Comparison of ENCODE assay signal across 1 cellular context in the genomic region with DNA sequence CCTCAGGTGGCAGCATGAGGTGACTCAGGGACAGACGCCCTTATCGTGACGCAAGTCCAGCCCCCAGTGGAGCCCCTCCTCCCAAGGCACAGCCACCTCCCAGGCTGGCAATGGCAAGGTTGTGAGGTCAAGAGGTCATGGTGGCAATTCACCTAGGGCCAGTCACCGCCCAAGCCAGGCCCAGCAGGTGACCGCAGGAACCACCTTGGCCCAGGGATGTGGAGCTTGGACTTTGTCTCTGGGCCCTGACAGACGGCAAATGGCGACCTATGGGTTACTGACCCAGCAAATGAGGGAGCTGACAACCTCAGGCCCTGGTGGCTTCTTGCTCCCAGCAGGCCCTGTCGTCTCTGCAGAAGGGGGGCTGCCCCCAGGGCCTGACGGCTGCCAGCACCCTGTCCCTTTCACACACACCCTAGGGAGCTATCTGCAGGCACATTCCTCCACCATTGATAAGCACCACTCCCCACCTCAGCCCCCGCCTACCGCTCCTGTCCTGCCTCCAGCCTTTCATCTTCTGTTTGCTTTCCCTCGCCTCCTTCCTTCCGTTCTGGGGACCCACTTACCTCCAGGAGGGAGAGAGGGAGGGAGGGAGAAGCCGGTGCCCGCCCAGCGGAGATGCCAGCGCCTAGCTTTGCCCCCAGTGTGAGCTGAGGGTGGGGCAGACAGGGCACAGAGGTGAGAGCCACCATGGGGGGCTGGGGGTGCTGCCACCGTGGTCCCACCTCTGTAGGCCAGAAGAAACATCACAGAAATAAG.
TF ChIP-seq lines count a peak whose summit lies in the region.

No MANE protein-coding gene starts in this region.

TF ChIP-seq in HepG2, 621 proteins besides CTCF, POLR2A, EP300 and RAD21 (continued from another document and continues in another):
- TF ChIP-seq, protein P1, sequence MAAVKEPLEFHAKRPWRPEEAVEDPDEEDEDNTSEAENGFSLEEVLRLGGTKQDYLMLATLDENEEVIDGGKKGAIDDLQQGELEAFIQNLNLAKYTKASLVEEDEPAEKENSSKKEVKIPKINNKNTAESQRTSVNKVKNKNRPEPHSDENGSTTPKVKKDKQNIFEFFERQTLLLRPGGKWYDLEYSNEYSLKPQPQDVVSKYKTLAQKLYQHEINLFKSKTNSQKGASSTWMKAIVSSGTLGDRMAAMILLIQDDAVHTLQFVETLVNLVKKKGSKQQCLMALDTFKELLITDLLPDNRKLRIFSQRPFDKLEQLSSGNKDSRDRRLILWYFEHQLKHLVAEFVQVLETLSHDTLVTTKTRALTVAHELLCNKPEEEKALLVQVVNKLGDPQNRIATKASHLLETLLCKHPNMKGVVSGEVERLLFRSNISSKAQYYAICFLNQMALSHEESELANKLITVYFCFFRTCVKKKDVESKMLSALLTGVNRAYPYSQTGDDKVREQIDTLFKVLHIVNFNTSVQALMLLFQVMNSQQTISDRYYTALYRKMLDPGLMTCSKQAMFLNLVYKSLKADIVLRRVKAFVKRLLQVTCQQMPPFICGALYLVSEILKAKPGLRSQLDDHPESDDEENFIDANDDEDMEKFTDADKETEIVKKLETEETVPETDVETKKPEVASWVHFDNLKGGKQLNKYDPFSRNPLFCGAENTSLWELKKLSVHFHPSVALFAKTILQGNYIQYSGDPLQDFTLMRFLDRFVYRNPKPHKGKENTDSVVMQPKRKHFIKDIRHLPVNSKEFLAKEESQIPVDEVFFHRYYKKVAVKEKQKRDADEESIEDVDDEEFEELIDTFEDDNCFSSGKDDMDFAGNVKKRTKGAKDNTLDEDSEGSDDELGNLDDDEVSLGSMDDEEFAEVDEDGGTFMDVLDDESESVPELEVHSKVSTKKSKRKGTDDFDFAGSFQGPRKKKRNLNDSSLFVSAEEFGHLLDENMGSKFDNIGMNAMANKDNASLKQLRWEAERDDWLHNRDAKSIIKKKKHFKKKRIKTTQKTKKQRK (IDR thresholded peaks at IDR 0.05; ENCODE audit: low read length) = no peak
- peak; percentile 60; the same call in 1 of the 2 replicates for TF ChIP-seq ZBTB20 (CRISPR knock-in tag; IDR thresholded peaks at IDR 0.05; ENCODE audit: borderline replicate concordance, low read depth)
- 0 out of 2 replicates have a peak, but pooled peaks have one; percentile 33 for TF ChIP-seq ZNF556 (CRISPR knock-in tag; IDR thresholded peaks at IDR 0.05; ENCODE audit: borderline replicate concordance)
- no peak for TF ChIP-seq FOXA1 (IDR thresholded peaks at IDR 0.05)
- peak; percentile 94 for TF ChIP-seq FOXA1 (CRISPR knock-in tag; IDR thresholded peaks at IDR 0.05)
- 0 out of 2 replicates have a peak, but pooled peaks have one; percentile 25 for TF ChIP-seq CEBPB (IDR thresholded peaks at IDR 0.05; ENCODE audit: borderline replicate concordance, low read depth, low read length)
- TF ChIP-seq ZNF350 (CRISPR knock-in tag; IDR thresholded peaks at IDR 0.05; ENCODE audit: borderline replicate concordance, low read depth) = peak; percentile 74
- peak; percentile 77 for TF ChIP-seq ZKSCAN8 (CRISPR knock-in tag; IDR thresholded peaks at IDR 0.05; ENCODE audit: borderline replicate concordance)
- peak; percentile 88 for TF ChIP-seq JUNB (CRISPR knock-in tag; IDR thresholded peaks at IDR 0.05; ENCODE audit: borderline replicate concordance)
- TF ChIP-seq, protein P2, sequence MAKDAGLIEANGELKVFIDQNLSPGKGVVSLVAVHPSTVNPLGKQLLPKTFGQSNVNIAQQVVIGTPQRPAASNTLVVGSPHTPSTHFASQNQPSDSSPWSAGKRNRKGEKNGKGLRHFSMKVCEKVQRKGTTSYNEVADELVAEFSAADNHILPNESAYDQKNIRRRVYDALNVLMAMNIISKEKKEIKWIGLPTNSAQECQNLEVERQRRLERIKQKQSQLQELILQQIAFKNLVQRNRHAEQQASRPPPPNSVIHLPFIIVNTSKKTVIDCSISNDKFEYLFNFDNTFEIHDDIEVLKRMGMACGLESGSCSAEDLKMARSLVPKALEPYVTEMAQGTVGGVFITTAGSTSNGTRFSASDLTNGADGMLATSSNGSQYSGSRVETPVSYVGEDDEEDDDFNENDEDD (CRISPR knock-in tag; IDR thresholded peaks at IDR 0.05; ENCODE audit: borderline replicate concordance) = peak; percentile 41; the same call in 1 of the 2 replicates
- peak; percentile 88; the same call in 1 of the 2 replicates for TF ChIP-seq MEIS2 (CRISPR knock-in tag; IDR thresholded peaks at IDR 0.05)
- TF ChIP-seq, protein P3, sequence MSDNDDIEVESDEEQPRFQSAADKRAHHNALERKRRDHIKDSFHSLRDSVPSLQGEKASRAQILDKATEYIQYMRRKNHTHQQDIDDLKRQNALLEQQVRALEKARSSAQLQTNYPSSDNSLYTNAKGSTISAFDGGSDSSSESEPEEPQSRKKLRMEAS (IDR thresholded peaks at IDR 0.05) = no peak; the same call in 1 of the 2 replicates
- TF ChIP-seq ISX (CRISPR knock-in tag; conservative IDR thresholded peaks at IDR 0.05) = no peak
- peak; percentile 79; the same call in 1 of the 2 replicates for TF ChIP-seq HOXA5 (CRISPR knock-in tag; IDR thresholded peaks at IDR 0.05)
- TF ChIP-seq, protein P4, sequence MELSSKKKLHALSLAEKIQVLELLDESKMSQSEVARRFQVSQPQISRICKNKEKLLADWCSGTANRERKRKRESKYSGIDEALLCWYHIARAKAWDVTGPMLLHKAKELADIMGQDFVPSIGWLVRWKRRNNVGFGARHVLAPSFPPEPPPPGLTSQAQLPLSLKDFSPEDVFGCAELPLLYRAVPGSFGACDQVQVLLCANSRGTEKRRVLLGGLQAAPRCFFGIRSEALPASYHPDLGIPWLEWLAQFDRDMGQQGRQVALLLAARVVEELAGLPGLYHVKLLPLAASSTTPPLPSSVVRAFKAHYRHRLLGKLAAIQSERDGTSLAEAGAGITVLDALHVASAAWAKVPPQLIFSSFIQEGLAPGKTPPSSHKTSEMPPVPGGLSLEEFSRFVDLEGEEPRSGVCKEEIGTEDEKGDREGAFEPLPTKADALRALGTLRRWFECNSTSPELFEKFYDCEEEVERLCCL (CRISPR knock-in tag; IDR thresholded peaks at IDR 0.05; ENCODE audit: borderline replicate concordance) = no peak
- TF ChIP-seq TEAD3 (CRISPR knock-in tag; optimal IDR thresholded peaks at IDR 0.05; ENCODE audit: borderline replicate concordance) = peak; percentile 98
- peak; percentile 10; the same call in 1 of the 2 replicates for TF ChIP-seq SIN3A (IDR thresholded peaks at IDR 0.05; ENCODE audit: borderline replicate concordance, low read depth, low read length)
- TF ChIP-seq ZNF781 (CRISPR knock-in tag; IDR thresholded peaks at IDR 0.05; ENCODE audit: borderline replicate concordance, not compliant biosample characterization) = no peak
- TF ChIP-seq ARNTL (CRISPR knock-in tag; IDR thresholded peaks at IDR 0.05) = peak; percentile 84
- TF ChIP-seq KAT8 (CRISPR knock-in tag; IDR thresholded peaks at IDR 0.05) = peak; percentile 78
- 0 out of 2 replicates have a peak, but pooled peaks have one; percentile 72 for TF ChIP-seq DNMT3B (CRISPR knock-in tag; conservative IDR thresholded peaks at IDR 0.05)
- TF ChIP-seq, protein P5, sequence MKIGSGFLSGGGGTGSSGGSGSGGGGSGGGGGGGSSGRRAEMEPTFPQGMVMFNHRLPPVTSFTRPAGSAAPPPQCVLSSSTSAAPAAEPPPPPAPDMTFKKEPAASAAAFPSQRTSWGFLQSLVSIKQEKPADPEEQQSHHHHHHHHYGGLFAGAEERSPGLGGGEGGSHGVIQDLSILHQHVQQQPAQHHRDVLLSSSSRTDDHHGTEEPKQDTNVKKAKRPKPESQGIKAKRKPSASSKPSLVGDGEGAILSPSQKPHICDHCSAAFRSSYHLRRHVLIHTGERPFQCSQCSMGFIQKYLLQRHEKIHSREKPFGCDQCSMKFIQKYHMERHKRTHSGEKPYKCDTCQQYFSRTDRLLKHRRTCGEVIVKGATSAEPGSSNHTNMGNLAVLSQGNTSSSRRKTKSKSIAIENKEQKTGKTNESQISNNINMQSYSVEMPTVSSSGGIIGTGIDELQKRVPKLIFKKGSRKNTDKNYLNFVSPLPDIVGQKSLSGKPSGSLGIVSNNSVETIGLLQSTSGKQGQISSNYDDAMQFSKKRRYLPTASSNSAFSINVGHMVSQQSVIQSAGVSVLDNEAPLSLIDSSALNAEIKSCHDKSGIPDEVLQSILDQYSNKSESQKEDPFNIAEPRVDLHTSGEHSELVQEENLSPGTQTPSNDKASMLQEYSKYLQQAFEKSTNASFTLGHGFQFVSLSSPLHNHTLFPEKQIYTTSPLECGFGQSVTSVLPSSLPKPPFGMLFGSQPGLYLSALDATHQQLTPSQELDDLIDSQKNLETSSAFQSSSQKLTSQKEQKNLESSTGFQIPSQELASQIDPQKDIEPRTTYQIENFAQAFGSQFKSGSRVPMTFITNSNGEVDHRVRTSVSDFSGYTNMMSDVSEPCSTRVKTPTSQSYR (CRISPR knock-in tag; IDR thresholded peaks at IDR 0.05; ENCODE audit: borderline replicate concordance) = peak; percentile 78; the same call in 1 of the 2 replicates
- TF ChIP-seq MIXL1 (CRISPR knock-in tag; IDR thresholded peaks at IDR 0.05) = peak; percentile 81
- TF ChIP-seq NR2F1 (CRISPR knock-in tag; IDR thresholded peaks at IDR 0.05) = peak; percentile 83 to 85
- peak; percentile 86 for TF ChIP-seq HNF4A (CRISPR knock-in tag; IDR thresholded peaks at IDR 0.05)
- no peak for TF ChIP-seq PCBP1 (IDR thresholded peaks at IDR 0.05; ENCODE audit: borderline replicate concordance, low read depth, low read length)
- peak; percentile 83; the same call in 1 of the 2 replicates for TF ChIP-seq PITX1 (CRISPR knock-in tag; IDR thresholded peaks at IDR 0.05)
- peak; percentile 85 for TF ChIP-seq SOX5 (CRISPR knock-in tag; IDR thresholded peaks at IDR 0.05; ENCODE audit: borderline replicate concordance)
- peak; percentile 100 for TF ChIP-seq ETV5 (CRISPR knock-in tag; IDR thresholded peaks at IDR 0.05; ENCODE audit: borderline replicate concordance)
- TF ChIP-seq, protein P6, sequence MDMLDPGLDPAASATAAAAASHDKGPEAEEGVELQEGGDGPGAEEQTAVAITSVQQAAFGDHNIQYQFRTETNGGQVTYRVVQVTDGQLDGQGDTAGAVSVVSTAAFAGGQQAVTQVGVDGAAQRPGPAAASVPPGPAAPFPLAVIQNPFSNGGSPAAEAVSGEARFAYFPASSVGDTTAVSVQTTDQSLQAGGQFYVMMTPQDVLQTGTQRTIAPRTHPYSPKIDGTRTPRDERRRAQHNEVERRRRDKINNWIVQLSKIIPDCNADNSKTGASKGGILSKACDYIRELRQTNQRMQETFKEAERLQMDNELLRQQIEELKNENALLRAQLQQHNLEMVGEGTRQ (IDR thresholded peaks at IDR 0.05; ENCODE audit: low read depth, low read length) = no peak
- TF ChIP-seq, protein P6 (CRISPR knock-in tag; IDR thresholded peaks at IDR 0.05; ENCODE audit: borderline replicate concordance) = no peak
- TF ChIP-seq ZNF557 (CRISPR knock-in tag; IDR thresholded peaks at IDR 0.05) = 0 out of 2 replicates have a peak, but pooled peaks have one; percentile 35
- TF ChIP-seq PHF21A (CRISPR knock-in tag; IDR thresholded peaks at IDR 0.05) = peak; percentile 99
- no peak for TF ChIP-seq ZNF547 (CRISPR knock-in tag; IDR thresholded peaks at IDR 0.05)
- peak; percentile 82 for TF ChIP-seq CBFB (CRISPR knock-in tag; IDR thresholded peaks at IDR 0.05)
- TF ChIP-seq SP1 (IDR thresholded peaks at IDR 0.05) = no peak
- peak; percentile 63; the same call in 1 of the 2 replicates for TF ChIP-seq SP1 (CRISPR knock-in tag; IDR thresholded peaks at IDR 0.05)
- TF ChIP-seq ZNF224 (CRISPR knock-in tag; IDR thresholded peaks at IDR 0.05) = no peak
- TF ChIP-seq TARDBP (CRISPR knock-in tag; IDR thresholded peaks at IDR 0.05) = peak; percentile 95
- TF ChIP-seq POLR2G (IDR thresholded peaks at IDR 0.05; ENCODE audit: low read depth, low read length) = peak; percentile 69; the same call in 1 of the 2 replicates
- TF ChIP-seq ZBTB21 (CRISPR knock-in tag; IDR thresholded peaks at IDR 0.05) = 0 out of 2 replicates have a peak, but pooled peaks have one; percentile 30
- TF ChIP-seq, protein P7, sequence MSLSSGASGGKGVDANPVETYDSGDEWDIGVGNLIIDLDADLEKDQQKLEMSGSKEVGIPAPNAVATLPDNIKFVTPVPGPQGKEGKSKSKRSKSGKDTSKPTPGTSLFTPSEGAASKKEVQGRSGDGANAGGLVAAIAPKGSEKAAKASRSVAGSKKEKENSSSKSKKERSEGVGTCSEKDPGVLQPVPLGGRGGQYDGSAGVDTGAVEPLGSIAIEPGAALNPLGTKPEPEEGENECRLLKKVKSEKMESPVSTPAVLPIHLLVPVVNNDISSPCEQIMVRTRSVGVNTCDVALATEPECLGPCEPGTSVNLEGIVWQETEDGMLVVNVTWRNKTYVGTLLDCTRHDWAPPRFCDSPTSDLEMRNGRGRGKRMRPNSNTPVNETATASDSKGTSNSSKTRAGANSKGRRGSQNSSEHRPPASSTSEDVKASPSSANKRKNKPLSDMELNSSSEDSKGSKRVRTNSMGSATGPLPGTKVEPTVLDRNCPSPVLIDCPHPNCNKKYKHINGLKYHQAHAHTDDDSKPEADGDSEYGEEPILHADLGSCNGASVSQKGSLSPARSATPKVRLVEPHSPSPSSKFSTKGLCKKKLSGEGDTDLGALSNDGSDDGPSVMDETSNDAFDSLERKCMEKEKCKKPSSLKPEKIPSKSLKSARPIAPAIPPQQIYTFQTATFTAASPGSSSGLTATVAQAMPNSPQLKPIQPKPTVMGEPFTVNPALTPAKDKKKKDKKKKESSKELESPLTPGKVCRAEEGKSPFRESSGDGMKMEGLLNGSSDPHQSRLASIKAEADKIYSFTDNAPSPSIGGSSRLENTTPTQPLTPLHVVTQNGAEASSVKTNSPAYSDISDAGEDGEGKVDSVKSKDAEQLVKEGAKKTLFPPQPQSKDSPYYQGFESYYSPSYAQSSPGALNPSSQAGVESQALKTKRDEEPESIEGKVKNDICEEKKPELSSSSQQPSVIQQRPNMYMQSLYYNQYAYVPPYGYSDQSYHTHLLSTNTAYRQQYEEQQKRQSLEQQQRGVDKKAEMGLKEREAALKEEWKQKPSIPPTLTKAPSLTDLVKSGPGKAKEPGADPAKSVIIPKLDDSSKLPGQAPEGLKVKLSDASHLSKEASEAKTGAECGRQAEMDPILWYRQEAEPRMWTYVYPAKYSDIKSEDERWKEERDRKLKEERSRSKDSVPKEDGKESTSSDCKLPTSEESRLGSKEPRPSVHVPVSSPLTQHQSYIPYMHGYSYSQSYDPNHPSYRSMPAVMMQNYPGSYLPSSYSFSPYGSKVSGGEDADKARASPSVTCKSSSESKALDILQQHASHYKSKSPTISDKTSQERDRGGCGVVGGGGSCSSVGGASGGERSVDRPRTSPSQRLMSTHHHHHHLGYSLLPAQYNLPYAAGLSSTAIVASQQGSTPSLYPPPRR (CRISPR knock-in tag; IDR thresholded peaks at IDR 0.05; ENCODE audit: borderline replicate concordance) = peak; percentile 96
- TF ChIP-seq, protein P8, sequence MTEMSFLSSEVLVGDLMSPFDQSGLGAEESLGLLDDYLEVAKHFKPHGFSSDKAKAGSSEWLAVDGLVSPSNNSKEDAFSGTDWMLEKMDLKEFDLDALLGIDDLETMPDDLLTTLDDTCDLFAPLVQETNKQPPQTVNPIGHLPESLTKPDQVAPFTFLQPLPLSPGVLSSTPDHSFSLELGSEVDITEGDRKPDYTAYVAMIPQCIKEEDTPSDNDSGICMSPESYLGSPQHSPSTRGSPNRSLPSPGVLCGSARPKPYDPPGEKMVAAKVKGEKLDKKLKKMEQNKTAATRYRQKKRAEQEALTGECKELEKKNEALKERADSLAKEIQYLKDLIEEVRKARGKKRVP (CRISPR knock-in tag; IDR thresholded peaks at IDR 0.05) = peak in 1 of 2 experiments; percentile 47; a peak in 2 of 4 replicates
- TF ChIP-seq HOXD1 (CRISPR knock-in tag; IDR thresholded peaks at IDR 0.05) = peak; percentile 83
- TF ChIP-seq ESRRA (CRISPR knock-in tag; IDR thresholded peaks at IDR 0.05; ENCODE audit: low read depth) = peak; percentile 48
